In genomic region chr6:133551436-133551835, GRCh38 we compare ENCODE assay signal across 21 cellular contexts.
DNase-seq lines count a peak whose midpoint lies in the region; ATAC-seq and TF ChIP-seq lines count a peak whose summit lies in the region.
"Had no signal": no experiment of that assay in that cellular context is flagged by ENCODE, and none has a peak within 500 bp of the region (broad histone marks: within the 10 kb centered on the region; RNA-seq: fewer than 3 reads in every experiment).

No MANE protein-coding gene starts in this region.

- intact Hi-C loops in esophagus muscularis mucosa (cut with DNase I), result loop anchor here (5.0 kb wide), 2 partner anchors 589 to 724 kb away; no protein-coding TSS in a partner anchor
- intact Hi-C loops in colonic mucosa (cut with DNase I), result loop anchor here (10.0 kb wide), 1 partner anchor 587 kb away; no protein-coding TSS in a partner anchor

- TF ChIP-seq POLR2A in esophagus muscularis mucosa (IDR thresholded peaks at IDR 0.05; ENCODE audit: low read depth), result no peak

- peak; percentile 40; the same call in 1 of the 2 replicates for TF ChIP-seq RAD21 in Ishikawa (IDR thresholded peaks at IDR 0.05; ENCODE audit: low read depth)

- H3K4me3 ChIP-seq in ACC112 (ENCODE audit: low read depth, low read length) (peak overlapping the region; percentile 10; the same call in 1 of the 2 replicates), esophagus muscularis mucosa (no peak overlapping the region), colonic mucosa (no peak overlapping the region)
- H3K4me3 ChIP-seq: heart right ventricle, ovary, uterus had no signal

- H3K9ac ChIP-seq in colonic mucosa (ENCODE audit: low read depth in 2 of 2, low read length in 2 of 2), result no peak overlapping the region

- H3K9me3 ChIP-seq in esophagus muscularis mucosa, result no peaks in the 10 kb centered on the region
- H3K9me3 ChIP-seq in colonic mucosa, result no peaks in the 10 kb centered on the region
- H3K9me3 ChIP-seq: heart right ventricle, ovary, uterus had no signal

- H3K27ac Mint-ChIP-seq in osteocyte (ENCODE audit: unreplicated experiment), result peak overlapping the region; percentile 82
- H3K27ac Mint-ChIP-seq: activated CD4-positive, alpha-beta T cell treated with anti-CD3 and anti-CD28 coated beads for 36 hours; activated naive CD4-positive, alpha-beta T cell treated with anti-CD3 and anti-CD28 coated beads, Interleukin-2, amount 50 U/mL, for 24 hours; stimulated activated naive B cell treated with anti-CD40 and anti-IgM and Interleukin-4, amounts not matched to agents 10 μg/mL and 1 μg/mL and 100 μg/mL, for 72 hours had no signal

- H3K79me2 ChIP-seq in ACC112 (ENCODE audit: control insufficient read depth, insufficient read depth, low read length, unreplicated experiment), result no peaks in the 10 kb centered on the region

- peak overlapping the region; percentile 70 for H3K27ac ChIP-seq in ACC112 (ENCODE audit: low read depth, low read length)
- H3K27ac ChIP-seq in esophagus muscularis mucosa (replicated peaks in 1 of 4), result peak overlapping the region; percentile 65 to 67 (median 66)
- H3K27ac ChIP-seq in colonic mucosa, result no peak overlapping the region
- H3K27ac ChIP-seq in foreskin keratinocyte, result no peak overlapping the region

- peaks cover 7% of the 10 kb centered on the region for H3K27me3 Mint-ChIP-seq in osteocyte (ENCODE audit: unreplicated experiment)

- TF ChIP-seq CTCF in esophagus muscularis mucosa (IDR thresholded peaks at IDR 0.05), result no peak
- peak; percentile 38 for TF ChIP-seq CTCF in osteocyte (IDR thresholded peaks at IDR 0.05)
- TF ChIP-seq CTCF in colonic mucosa (IDR thresholded peaks at IDR 0.05), result no peak
- no peak for TF ChIP-seq CTCF in foreskin keratinocyte (conservative IDR thresholded peaks at IDR 0.05)

- TF ChIP-seq EP300 in Ishikawa (IDR thresholded peaks at IDR 0.05; ENCODE audit: borderline replicate concordance) (no peak), esophagus muscularis mucosa (IDR thresholded peaks at IDR 0.05) (no peak)

- no peaks in the 10 kb centered on the region for H3K9me3 Mint-ChIP-seq in osteocyte (ENCODE audit: unreplicated experiment)
- H3K9me3 Mint-ChIP-seq: activated naive CD4-positive, alpha-beta T cell treated with anti-CD3 and anti-CD28 coated beads, Interleukin-2, amount 50 U/mL, for 24 hours; stimulated activated naive B cell treated with anti-CD40 and anti-IgM and Interleukin-4, amounts not matched to agents 10 μg/mL and 1 μg/mL and 100 μg/mL, for 72 hours had no signal

- no peaks in the 10 kb centered on the region for H3K27me3 ChIP-seq in ACC112 (ENCODE audit: insufficient read depth, low read length)
- no peaks in the 10 kb centered on the region for H3K27me3 ChIP-seq in esophagus muscularis mucosa
- no peaks in the 10 kb centered on the region for H3K27me3 ChIP-seq in colonic mucosa
- peaks cover 11% of the 10 kb centered on the region for H3K27me3 ChIP-seq in foreskin keratinocyte
- H3K27me3 ChIP-seq: heart right ventricle, ovary, uterus had no signal

- H3K36me3 ChIP-seq in ACC112 (ENCODE audit: insufficient read depth, low read length) (no peaks in the 10 kb centered on the region), esophagus muscularis mucosa (no peaks in the 10 kb centered on the region), colonic mucosa (no peaks in the 10 kb centered on the region)
- H3K36me3 ChIP-seq: heart right ventricle, ovary, uterus had no signal

- H3K4me3 Mint-ChIP-seq in osteocyte (ENCODE audit: unreplicated experiment), result no peak overlapping the region
- H3K4me3 Mint-ChIP-seq: activated CD4-positive, alpha-beta T cell treated with anti-CD3 and anti-CD28 coated beads for 36 hours; activated naive CD4-positive, alpha-beta T cell treated with anti-CD3 and anti-CD28 coated beads, Interleukin-2, amount 50 U/mL, for 24 hours; stimulated activated naive B cell treated with anti-CD40 and anti-IgM and Interleukin-4, amounts not matched to agents 10 μg/mL and 1 μg/mL and 100 μg/mL, for 72 hours had no signal

- no peak for DNase-seq in esophagus muscularis mucosa (ENCODE audit: extremely low spot score)
- no peak for DNase-seq in osteocyte (ENCODE audit: extremely low spot score, unreplicated experiment)
- no peak for DNase-seq in anterior cingulate cortex (lab: John Stamatoyannopoulos, UW)
- DNase-seq in colonic mucosa, result no peak
- DNase-seq in NCI-H2196 treated with DMSO at 0.1 percent for 48 hours (lab: John Stamatoyannopoulos, UW; ENCODE audit: unreplicated experiment), result no peak
- no peak for DNase-seq in foreskin keratinocyte
- DNase-seq: activated CD4-positive, alpha-beta T cell treated with anti-CD3 and anti-CD28 coated beads for 36 hours; central memory CD4-positive, alpha-beta T cell; DMS153; kidney; midbrain; NCI-H1048; NCI-H2107; stimulated activated naive B cell treated with anti-CD40 and anti-IgM and Interleukin-4, amounts not matched to agents 10 μg/mL and 1 μg/mL and 100 μg/mL, for 72 hours; T-helper 9 cell had no signal

- H3K36me3 Mint-ChIP-seq in osteocyte (ENCODE audit: unreplicated experiment), result no peaks in the 10 kb centered on the region
- H3K36me3 Mint-ChIP-seq: activated naive CD4-positive, alpha-beta T cell treated with anti-CD3 and anti-CD28 coated beads, Interleukin-2, amount 50 U/mL, for 24 hours; stimulated activated naive B cell treated with anti-CD40 and anti-IgM and Interleukin-4, amounts not matched to agents 10 μg/mL and 1 μg/mL and 100 μg/mL, for 72 hours had no signal

- peaks cover 58% of the 10 kb centered on the region for H3K4me1 Mint-ChIP-seq in osteocyte (ENCODE audit: unreplicated experiment)
- H3K4me1 Mint-ChIP-seq: activated CD4-positive, alpha-beta T cell treated with anti-CD3 and anti-CD28 coated beads for 36 hours; activated naive CD4-positive, alpha-beta T cell treated with anti-CD3 and anti-CD28 coated beads, Interleukin-2, amount 50 U/mL, for 24 hours had no signal

- H2AFZ ChIP-seq in ACC112 (ENCODE audit: low read length, unreplicated experiment), result peak overlapping the region; percentile 19

- WGBS in esophagus muscularis mucosa, result 83% methylated on average over 3 of the region's 3 CpGs

- ATAC-seq in foreskin keratinocyte, result no peak
- ATAC-seq: activated CD4-positive, alpha-beta T cell treated with anti-CD3 and anti-CD28 coated beads for 36 hours; stimulated activated naive B cell treated with anti-CD40 and anti-IgM and Interleukin-4, amounts not matched to agents 10 μg/mL and 1 μg/mL and 100 μg/mL, for 72 hours had no signal

- H3K4me1 ChIP-seq in ACC112 (ENCODE audit: control insufficient read depth, insufficient read depth, low read length, unreplicated experiment) (peaks cover 23% of the 10 kb centered on the region), esophagus muscularis mucosa (peaks cover 0 to 40% (median 36%) of the 10 kb centered on the region in 4 donors), colonic mucosa (no peaks in the 10 kb centered on the region), foreskin keratinocyte (no peaks in the 10 kb centered on the region)
- H3K4me1 ChIP-seq: uterus had no signal

TF ChIP-seq in Ishikawa, 13 proteins besides CTCF, POLR2A, EP300 and RAD21:
- TF ChIP-seq CREB1 (IDR thresholded peaks at IDR 0.05; ENCODE audit: low read depth), result no peak
- TF ChIP-seq YY1 (IDR thresholded peaks at IDR 0.05; ENCODE audit: low read depth), result no peak
- TF ChIP-seq EGR1 (IDR thresholded peaks at IDR 0.05), result no peak
- TF ChIP-seq TCF12 (IDR thresholded peaks at IDR 0.05; ENCODE audit: low read depth), result no peak
- TF ChIP-seq CEBPB (IDR thresholded peaks at IDR 0.05), result no peak
- no peak for TF ChIP-seq FOXM1 (IDR thresholded peaks at IDR 0.05; ENCODE audit: borderline replicate concordance, low read depth)
- TF ChIP-seq TAF1 (IDR thresholded peaks at IDR 0.05; ENCODE audit: low read depth), result no peak
- TF ChIP-seq NFIC (IDR thresholded peaks at IDR 0.05), result no peak
- TF ChIP-seq USF1 (IDR thresholded peaks at IDR 0.05), result no peak

Comparison
In these comparisons a context has a peak if more than half of its experiments do, and no peak if none do; other contexts are left out.
1. H3K27ac ChIP-seq: peak in ACC112 (single experiment) and esophagus muscularis mucosa (4 of 4); none in colonic mucosa (single experiment) and foreskin keratinocyte (single experiment).